Comparison of ENCODE assay signal across 33 cellular contexts in genomic region chr12:8508912-8509841, GRCh38. TPM values are rescaled to one million over a fixed set of nuclear protein-coding genes. Genes with fewer than 3 reads are reported as not detected.
A peak's percentile ranks its signal among the peaks of the same experiment; 100 is the strongest.
DNase-seq lines count a peak whose midpoint lies in the region; ATAC-seq, FAIRE-seq and TF ChIP-seq lines count a peak whose summit lies in the region.
"Had no signal": no experiment of that assay in that cellular context is flagged by ENCODE, and none has a peak within 500 bp of the region (broad histone marks: within the 10 kb centered on the region; RNA-seq: fewer than 3 reads in every experiment).

No MANE protein-coding gene starts in this region.

- no peak overlapping the region for H3K4ac ChIP-seq in H1 (replicated peaks; ENCODE audit: insufficient read length, low read depth, low read length)

- H3K79me1 ChIP-seq in H1 (ENCODE audit: low read depth, low read length): no peaks in the 10 kb centered on the region

- peak overlapping the region; percentile 88 for H2AFZ ChIP-seq in GM23338
- H2AFZ ChIP-seq in H1 (ENCODE audit: low read length): peak overlapping the region; percentile 82; the same call in 1 of the 2 replicates

- H3K23ac ChIP-seq in H1 (ENCODE audit: insufficient read length): no peak overlapping the region

- no peak overlapping the region for H3K27ac Mint-ChIP-seq in GM23338
- peak overlapping the region; percentile 20 for H3K27ac Mint-ChIP-seq in stimulated activated naive B cell treated with anti-CD40 and anti-IgM and Interleukin-4, amounts not matched to agents 10 μg/mL and 1 μg/mL and 100 μg/mL, for 72 hours
- no peak overlapping the region for H3K27ac Mint-ChIP-seq in activated CD4-positive, alpha-beta T cell treated with anti-CD3 and anti-CD28 coated beads, Interleukin-2, amount 10 ng/mL, durations not matched to agents 7 days and 5 days
- H3K27ac Mint-ChIP-seq: activated naive CD8-positive, alpha-beta T cell treated with anti-CD3 and anti-CD28 coated beads, Interleukin-2, amount 50 U/mL, for 24 hours; nephron progenitor cell had no signal

- no peaks in the 10 kb centered on the region for H3K27me3 Mint-ChIP-seq in GM23338 (ENCODE audit: insufficient read depth, low read depth, poor library complexity)
- peaks cover 45 to 58% of the 10 kb centered on the region in 2 donors for H3K27me3 Mint-ChIP-seq in stimulated activated naive B cell treated with anti-CD40 and anti-IgM and Interleukin-4, amounts not matched to agents 10 μg/mL and 1 μg/mL and 100 μg/mL, for 72 hours
- H3K27me3 Mint-ChIP-seq in activated CD4-positive, alpha-beta T cell treated with anti-CD3 and anti-CD28 coated beads, Interleukin-2, amount 10 ng/mL, durations not matched to agents 7 days and 5 days: peaks cover 45% of the 10 kb centered on the region

- WGBS in H1 (ENCODE audit: extremely low coverage in 1 of 2, insufficient coverage in 1 of 2, insufficient read length in 1 of 2, insufficient replicate concordance in 2 of 2, low coverage in 1 of 2, low lambda C conversion rate in 2 of 2, missing lambda C conversion rate in 1 of 2), 2 experiments: 78% methylated on average over 12 of the region's 12 CpGs; no CpG with 5 or more reads in 1 of the 2 experiments

- TF ChIP-seq EP300 in H1 (IDR thresholded peaks at IDR 0.05; ENCODE audit: borderline replicate concordance in 1 of 2, low read depth in 2 of 2, low read length in 2 of 2): no peak

- H3K27ac ChIP-seq in GM23338 (ENCODE audit: low read depth): no peak overlapping the region
- no peak overlapping the region for H3K27ac ChIP-seq in H1 (ENCODE audit: low read depth, low read length)
- H3K27ac ChIP-seq: HL-60, lower lobe of right lung, ovary, testis had no signal

- H3K14ac ChIP-seq in H1 (ENCODE audit: insufficient read length): no peak overlapping the region

- H3K79me2 ChIP-seq in GM23338 (replicated peaks; ENCODE audit: insufficient read depth) (no peaks in the 10 kb centered on the region), H1 (ENCODE audit: control insufficient read depth in 1 of 2, insufficient read depth in 2 of 2, low read length in 2 of 2) (no peaks in the 10 kb centered on the region)

- no peaks in the 10 kb centered on the region; the same call in 2 of the 3 replicates for H3K36me3 Mint-ChIP-seq in GM23338 (ENCODE audit: low read depth)
- no peaks in the 10 kb centered on the region for H3K36me3 Mint-ChIP-seq in stimulated activated naive B cell treated with anti-CD40 and anti-IgM and Interleukin-4, amounts not matched to agents 10 μg/mL and 1 μg/mL and 100 μg/mL, for 72 hours
- no peaks in the 10 kb centered on the region for H3K36me3 Mint-ChIP-seq in activated CD4-positive, alpha-beta T cell treated with anti-CD3 and anti-CD28 coated beads, Interleukin-2, amount 10 ng/mL, durations not matched to agents 7 days and 5 days (ENCODE audit: low read depth)

- ATAC-seq in GM23338 (peak; percentile 72), HG02759 (IDR thresholded peaks at IDR 0.05; ENCODE audit: unreplicated experiment) (no peak), HG03097 (IDR thresholded peaks at IDR 0.05; ENCODE audit: low FRiP score, unreplicated experiment) (no peak)
- ATAC-seq in stimulated activated naive B cell treated with anti-CD40 and anti-IgM and Interleukin-4, amounts not matched to agents 10 μg/mL and 1 μg/mL and 100 μg/mL, for 72 hours (replicated peaks): peak; percentile 67 to 78
- ATAC-seq: activated naive CD8-positive, alpha-beta T cell treated with anti-CD3 and anti-CD28 coated beads, Interleukin-2, amount 50 U/mL, for 24 hours; esophagus mucosa; lower lobe of right lung; mucosa of descending colon; PC-3 had no signal

- H2BK120ac ChIP-seq in H1 (replicated peaks; ENCODE audit: low read depth, low read length): no peak overlapping the region

- no peaks in the 10 kb centered on the region for H3F3A ChIP-seq in GM23338 (replicated peaks; ENCODE audit: low read depth)

- H3K4me3 ChIP-seq in GM23338 (no peak overlapping the region), NB4 (ENCODE audit: low read depth, low read length) (no peak overlapping the region), H1 (ENCODE audit: extremely low read depth in 1 of 4, insufficient read depth in 2 of 4, low read depth in 3 of 4, low read length in 4 of 4) (no peak overlapping the region)
- H3K4me3 ChIP-seq: lower lobe of right lung, mucosa of descending colon, ovary, testis had no signal

- peaks cover 24% of the 10 kb centered on the region for H3K4me1 Mint-ChIP-seq in GM23338
- peaks cover 10 to 19% of the 10 kb centered on the region in 2 donors for H3K4me1 Mint-ChIP-seq in stimulated activated naive B cell treated with anti-CD40 and anti-IgM and Interleukin-4, amounts not matched to agents 10 μg/mL and 1 μg/mL and 100 μg/mL, for 72 hours
- no peaks in the 10 kb centered on the region for H3K4me1 Mint-ChIP-seq in activated CD4-positive, alpha-beta T cell treated with anti-CD3 and anti-CD28 coated beads, Interleukin-2, amount 10 ng/mL, durations not matched to agents 7 days and 5 days
- H3K4me1 Mint-ChIP-seq: activated naive CD8-positive, alpha-beta T cell treated with anti-CD3 and anti-CD28 coated beads, Interleukin-2, amount 50 U/mL, for 24 hours had no signal

- H4K20me1 ChIP-seq in GM23338 (replicated peaks; ENCODE audit: insufficient read depth) (no peaks in the 10 kb centered on the region), H1 (replicated peaks in 1 of 2; ENCODE audit: control insufficient read depth in 1 of 2, insufficient read depth in 2 of 2, low read length in 2 of 2) (no peaks in the 10 kb centered on the region)

- H3K9me3 ChIP-seq in H1 (ENCODE audit: insufficient read depth in 2 of 2, low read depth in 1 of 2, low read length in 1 of 2): no peaks in the 10 kb centered on the region
- H3K9me3 ChIP-seq: Caco-2, lower lobe of right lung, mucosa of descending colon, ovary, SK-N-SH, testis had no signal

- TF ChIP-seq CTCF in GM23338 (conservative IDR thresholded peaks at IDR 0.05; ENCODE audit: low read depth in 2 of 2) (no peak), NB4 (IDR thresholded peaks at IDR 0.05; ENCODE audit: low read depth, low read length) (no peak), H1 (IDR thresholded peaks at IDR 0.05; ENCODE audit: control extremely low read depth in 1 of 3, insufficient read depth in 1 of 3, low read depth in 1 of 3, low read length in 3 of 3) (no peak)

- POLR2A ChIA-PET in H1 (lab: Charles Lee; ENCODE audit: partially characterized antibody): no interaction called here
- POLR2A ChIA-PET in activated CD4-positive, alpha-beta T cell treated with anti-CD3 and anti-CD28 coated beads, Interleukin-2, amount 10 ng/mL, durations not matched to agents 7 days and 5 days (lab: Charles Lee): no interaction called here

- 0 out of 2 replicates have a peak, but pooled peaks cover 4% of the 10 kb centered on the region for H3K9me2 ChIP-seq in GM23338 (ENCODE audit: insufficient read depth)
- H3K9me2 ChIP-seq: SK-N-SH had no signal

- H3K36me3 ChIP-seq in GM23338 (ENCODE audit: insufficient read depth): no peaks in the 10 kb centered on the region
- H3K36me3 ChIP-seq in H1 (ENCODE audit: control insufficient read depth in 2 of 4, insufficient read depth in 4 of 4, low read length in 3 of 4): no peaks in the 10 kb centered on the region
- H3K36me3 ChIP-seq: lower lobe of right lung, ovary had no signal

- no peak for FAIRE-seq in H1 (lab: Jason Lieb, UNC)

- H2BK15ac ChIP-seq in H1 (ENCODE audit: low read length): peak overlapping the region; percentile 81; the same call in 1 of the 2 replicates

- H4K91ac ChIP-seq in H1 (replicated peaks; ENCODE audit: insufficient read length, low read length): peak overlapping the region; percentile 20

- no peak overlapping the region; the same call in 1 of the 2 replicates for H4K8ac ChIP-seq in H1 (ENCODE audit: extremely low read depth, insufficient read depth, low read length)

- no peaks in the 10 kb centered on the region for H3K23me2 ChIP-seq in H1 (ENCODE audit: low read depth, low read length)

- peak overlapping the region; percentile 77; the same call in 1 of the 2 replicates for H2BK12ac ChIP-seq in H1 (ENCODE audit: low read depth, low read length)

- no peak overlapping the region; the same call in 2 of the 3 replicates for H3K4me3 Mint-ChIP-seq in GM23338
- H3K4me3 Mint-ChIP-seq in stimulated activated naive B cell treated with anti-CD40 and anti-IgM and Interleukin-4, amounts not matched to agents 10 μg/mL and 1 μg/mL and 100 μg/mL, for 72 hours: no peak overlapping the region
- no peak overlapping the region for H3K4me3 Mint-ChIP-seq in activated CD4-positive, alpha-beta T cell treated with anti-CD3 and anti-CD28 coated beads, Interleukin-2, amount 10 ng/mL, durations not matched to agents 7 days and 5 days
- H3K4me3 Mint-ChIP-seq: activated naive CD8-positive, alpha-beta T cell treated with anti-CD3 and anti-CD28 coated beads, Interleukin-2, amount 50 U/mL, for 24 hours; CD14-positive monocyte; nephron progenitor cell had no signal

- 0 out of 7 replicates have a peak overlapping the region, but pooled peaks of 1 of the 4 experiments have one; percentile 10 for H3K9ac ChIP-seq in H1 (replicated peaks in 1 of 4; ENCODE audit: extremely low read depth in 1 of 4, low read depth in 3 of 4, low read length in 3 of 4)
- H3K9ac ChIP-seq: SK-N-SH had no signal

- peak overlapping the region; percentile 49; the same call in 1 of the 2 replicates for H2BK5ac ChIP-seq in H1 (ENCODE audit: low read depth, low read length)

- H2AK5ac ChIP-seq in H1 (ENCODE audit: low read depth, low read length): no peak overlapping the region

- peak overlapping the region; percentile 48; the same call in 1 of the 2 replicates for H3K18ac ChIP-seq in H1 (ENCODE audit: extremely low read depth, low read length)

- no peaks in the 10 kb centered on the region for H3K9me3 Mint-ChIP-seq in GM23338
- H3K9me3 Mint-ChIP-seq in stimulated activated naive B cell treated with anti-CD40 and anti-IgM and Interleukin-4, amounts not matched to agents 10 μg/mL and 1 μg/mL and 100 μg/mL, for 72 hours: no peaks in the 10 kb centered on the region
- H3K9me3 Mint-ChIP-seq in activated CD4-positive, alpha-beta T cell treated with anti-CD3 and anti-CD28 coated beads, Interleukin-2, amount 10 ng/mL, durations not matched to agents 7 days and 5 days: no peaks in the 10 kb centered on the region
- H3K9me3 Mint-ChIP-seq: activated naive CD8-positive, alpha-beta T cell treated with anti-CD3 and anti-CD28 coated beads, Interleukin-2, amount 50 U/mL, for 24 hours; nephron progenitor cell had no signal

- H3K4me1 ChIP-seq in GM23338 (ENCODE audit: insufficient read depth) (peaks cover 10% of the 10 kb centered on the region), H1 (replicated peaks in 1 of 4; ENCODE audit: control insufficient read depth in 3 of 4, insufficient read depth in 4 of 4, low read length in 3 of 4) (peaks cover 0 to 17% (median 11%) of the 10 kb centered on the region in 4 experiments; a peak in 6 of 7 replicates)
- H3K4me1 ChIP-seq: Caco-2, lower lobe of right lung, testis had no signal

- 0 out of 2 replicates have a peak overlapping the region, but pooled peaks have one; percentile 50 for H3K4me2 ChIP-seq in GM23338
- peak overlapping the region in 1 of 2 experiments; percentile 39; a peak in 2 of 4 replicates for H3K4me2 ChIP-seq in H1 (ENCODE audit: insufficient read depth in 1 of 2, low read depth in 2 of 2, low read length in 2 of 2)
- H3K4me2 ChIP-seq: SK-N-SH had no signal

- no peak overlapping the region for H4K5ac ChIP-seq in H1 (ENCODE audit: insufficient read length, low read depth, low read length)

- CTCF ChIA-PET in H1 (lab: Charles Lee; ENCODE audit: partially characterized antibody): interaction anchor here (0.8 to 1.7 kb wide), 4 partner anchors 17 to 172 kb away, joined by 3 to 7 read pairs (median 3); no protein-coding TSS in a partner anchor
- CTCF ChIA-PET in activated CD4-positive, alpha-beta T cell treated with anti-CD3 and anti-CD28 coated beads, Interleukin-2, amount 10 ng/mL, durations not matched to agents 7 days and 5 days (lab: Charles Lee): interaction anchor here (0.6 kb wide), 1 partner anchor 915 kb away, joined by 3 read pairs; no protein-coding TSS in a partner anchor

- no peak for TF ChIP-seq RAD21 in H1 (IDR thresholded peaks at IDR 0.05 in 1 of 2, conservative IDR thresholded peaks at IDR 0.05 in 1 of 2; ENCODE audit: low read depth in 2 of 2, low read length in 2 of 2)

- H3K56ac ChIP-seq in H1 (replicated peaks; ENCODE audit: insufficient read length, low read depth, low read length): no peak overlapping the region

- DNase-seq in GM23338 (ENCODE audit: low spot score) (peak; percentile 26), NB4 (ENCODE audit: low read depth) (peak; percentile 77), H1 (ENCODE audit: low read depth in 1 of 2, low spot score in 2 of 2) (no peak), NCI-H526 treated with DMSO at 0.1 percent for 48 hours (lab: John Stamatoyannopoulos, UW) (no peak)
- peak; percentile 13 for DNase-seq in stimulated activated naive B cell treated with anti-CD40 and anti-IgM and Interleukin-4, amounts not matched to agents 10 μg/mL and 1 μg/mL and 100 μg/mL, for 72 hours
- no peak for DNase-seq in activated CD4-positive, alpha-beta T cell treated with anti-CD3 and anti-CD28 coated beads, Interleukin-2, amount 10 ng/mL, durations not matched to agents 7 days and 5 days
- DNase-seq: activated CD4-positive, alpha-beta T cell treated with anti-CD3 and anti-CD28 coated beads, Interleukin-2, amount 50 U/mL, for 48 hours; activated naive CD4-positive, alpha-beta T cell; activated naive CD8-positive, alpha-beta T cell treated with anti-CD3 and anti-CD28 coated beads, Interleukin-2, amount 50 U/mL, for 24 hours; Caco-2; caudate nucleus; DMS79; foreskin fibroblast; GDM1; Kasumi-1; lower lobe of right lung; mucosa of descending colon; NCI-H1048; nephron progenitor cell; ovary; PC-3; SK-N-SH; stimulated activated naive CD4-positive, alpha-beta T cell treated with Interleukin-2 at 50 U/mL for 16 hours; testis had no signal

- TF ChIP-seq POLR2A in NB4 (IDR thresholded peaks at IDR 0.05; ENCODE audit: extremely low read depth, insufficient read length): no peak
- no peak for TF ChIP-seq POLR2A in H1 (IDR thresholded peaks at IDR 0.05; ENCODE audit: control extremely low read depth in 1 of 2, low read depth in 2 of 2, low read length in 2 of 2)

- no peaks in the 10 kb centered on the region for H3K27me3 ChIP-seq in GM23338 (ENCODE audit: insufficient read depth)
- no peaks in the 10 kb centered on the region for H3K27me3 ChIP-seq in H1 (replicated peaks in 1 of 4; ENCODE audit: control insufficient read depth in 3 of 4, extremely low read depth in 1 of 4, insufficient read depth in 3 of 4, low read length in 3 of 4)
- H3K27me3 ChIP-seq: ovary, testis had no signal

- peak overlapping the region; percentile 66; the same call in 1 of the 2 replicates for H2BK20ac ChIP-seq in H1 (ENCODE audit: low read length)

RNA-seq across cellular contexts. Expression of gene CLEC4D, which starts 4.1 kb away (rescaled TPM):
- total RNA-seq in GM23338 (2014; rRNA removed; shearing (Covaris generic)): 0.90 TPM in 1 of 2 replicates, not detected in the other
- 0.17 and 0.24 TPM in 2 replicates for polyA plus RNA-seq in GM23338 (2016; fragmentation: Nextera tagmentation; extraction: Ambion mirVana)
- total RNA-seq in H1 (2021; fragmentation: NEBNext Ultra II Directional; extraction: Animal tissue kit (Norgen Biotek cat#: 25700)): not detected in 2 replicates
- polyA plus RNA-seq in H1 (2011; rRNA removed): 0.03 and 0.14 TPM in 2 replicates
- 0.18 TPM for polyA plus RNA-seq in H1 (2011; cell fraction: cytosol; rRNA removed)
- 0.43 TPM for polyA plus RNA-seq in H1 (2011; cell fraction: nucleus; rRNA removed)
- 0.13 to 0.55 TPM (median 0.23 TPM) in 3 of 4 replicates, not detected in the other for polyA plus RNA-seq in H1 (2012, experiment 1 of 2)
- polyA plus RNA-seq in H1 (2012, experiment 2 of 2): not detected
- polyA plus RNA-seq in H1 (2013, experiment 1 of 2): 0.20 TPM
- polyA plus RNA-seq in H1 (2013, experiment 2 of 2): 0.11 TPM
- 0.10 and 0.16 TPM in 2 replicates for polyA minus RNA-seq in H1 (2011; rRNA and poly(A)+ RNA removed)
- not detected for polyA minus RNA-seq in H1 (2011; cell fraction: cytosol; rRNA and poly(A)+ RNA removed)
- polyA minus RNA-seq in H1 (2011; cell fraction: nucleus; rRNA and poly(A)+ RNA removed): not detected
- total RNA-seq in activated CD4-positive, alpha-beta T cell treated with anti-CD3 and anti-CD28 coated beads, Interleukin-2, amount 10 ng/mL, durations not matched to agents 7 days and 5 days: not detected
- total RNA-seq: Caco-2; H4; NCI-H460; PC-3; T-helper 1 cell treated with Interleukin-12 subunit alpha and Interleukin-12 subunit beta and Interleukin-4 antibody, amounts not matched to agents 30 ng/mL and 1 ng/mL, for 36 hours had no signal
- polyA plus RNA-seq: SK-N-SH had no signal

RNA-seq across cellular contexts. Expression of gene CLEC4E, which starts 31.5 kb away (rescaled TPM):
- not detected in 2 replicates for total RNA-seq in GM23338 (2014; rRNA removed; shearing (Covaris generic))
- not detected in 2 replicates for polyA plus RNA-seq in GM23338 (2016; fragmentation: Nextera tagmentation; extraction: Ambion mirVana)
- not detected in 2 replicates for total RNA-seq in H1 (2021; fragmentation: NEBNext Ultra II Directional; extraction: Animal tissue kit (Norgen Biotek cat#: 25700))
- 0.03 TPM in 1 of 2 replicates, not detected in the other for polyA plus RNA-seq in H1 (2011; rRNA removed)
- polyA plus RNA-seq in H1 (2011; cell fraction: cytosol; rRNA removed): not detected
- polyA plus RNA-seq in H1 (2011; cell fraction: nucleus; rRNA removed): not detected
- not detected in 4 replicates for polyA plus RNA-seq in H1 (2012, experiment 1 of 2)
- polyA plus RNA-seq in H1 (2012, experiment 2 of 2): not detected
- not detected for polyA plus RNA-seq in H1 (2013, experiment 1 of 2)
- not detected for polyA plus RNA-seq in H1 (2013, experiment 2 of 2)
- polyA minus RNA-seq in H1 (2011; rRNA and poly(A)+ RNA removed): not detected in 2 replicates
- not detected for polyA minus RNA-seq in H1 (2011; cell fraction: cytosol; rRNA and poly(A)+ RNA removed)
- polyA minus RNA-seq in H1 (2011; cell fraction: nucleus; rRNA and poly(A)+ RNA removed): not detected
- not detected for total RNA-seq in activated CD4-positive, alpha-beta T cell treated with anti-CD3 and anti-CD28 coated beads, Interleukin-2, amount 10 ng/mL, durations not matched to agents 7 days and 5 days
- total RNA-seq: Caco-2; esophagus mucosa; H4; NCI-H460; PC-3; T-helper 1 cell treated with Interleukin-12 subunit alpha and Interleukin-12 subunit beta and Interleukin-4 antibody, amounts not matched to agents 30 ng/mL and 1 ng/mL, for 36 hours; urinary bladder had no signal
- polyA plus RNA-seq: SK-N-SH had no signal

RNA-seq across cellular contexts. Expression of gene CLEC6A, which starts 53.4 kb away (rescaled TPM):
- total RNA-seq in GM23338 (2014; rRNA removed; shearing (Covaris generic)): 0.19 TPM in 1 of 2 replicates, not detected in the other
- polyA plus RNA-seq in GM23338 (2016; fragmentation: Nextera tagmentation; extraction: Ambion mirVana): 0.21 TPM in 1 of 2 replicates, not detected in the other
- total RNA-seq in H1 (2021; fragmentation: NEBNext Ultra II Directional; extraction: Animal tissue kit (Norgen Biotek cat#: 25700)): not detected in 2 replicates
- polyA plus RNA-seq in H1 (2011; rRNA removed): not detected in 2 replicates
- not detected for polyA plus RNA-seq in H1 (2011; cell fraction: cytosol; rRNA removed)
- polyA plus RNA-seq in H1 (2011; cell fraction: nucleus; rRNA removed): not detected
- polyA plus RNA-seq in H1 (2012, experiment 1 of 2): not detected in 4 replicates
- not detected for polyA plus RNA-seq in H1 (2012, experiment 2 of 2)
- 0.10 TPM for polyA plus RNA-seq in H1 (2013, experiment 1 of 2)
- polyA plus RNA-seq in H1 (2013, experiment 2 of 2): 0.06 TPM
- 0.10 TPM in 1 of 2 replicates, not detected in the other for polyA minus RNA-seq in H1 (2011; rRNA and poly(A)+ RNA removed)
- polyA minus RNA-seq in H1 (2011; cell fraction: cytosol; rRNA and poly(A)+ RNA removed): not detected
- polyA minus RNA-seq in H1 (2011; cell fraction: nucleus; rRNA and poly(A)+ RNA removed): 0.70 TPM
- total RNA-seq in activated CD4-positive, alpha-beta T cell treated with anti-CD3 and anti-CD28 coated beads, Interleukin-2, amount 10 ng/mL, durations not matched to agents 7 days and 5 days: not detected
- total RNA-seq: Caco-2; esophagus mucosa; H4; mucosa of descending colon; NCI-H460; PC-3; T-helper 1 cell treated with Interleukin-12 subunit alpha and Interleukin-12 subunit beta and Interleukin-4 antibody, amounts not matched to agents 30 ng/mL and 1 ng/mL, for 36 hours; testis; urinary bladder had no signal
- polyA plus RNA-seq: ovary, SK-N-SH, urinary bladder had no signal

Comparison
In these comparisons a context has a peak if more than half of its experiments do, and no peak if none do; other contexts are left out.
1. ATAC-seq: peak in GM23338 (single experiment) and stimulated activated naive B cell treated with anti-CD40 and anti-IgM and Interleukin-4, amounts not matched to agents 10 μg/mL and 1 μg/mL and 100 μg/mL, for 72 hours (2 of 2); none in HG02759 (single experiment) and HG03097 (single experiment).
2. DNase-seq: peak in GM23338 (single experiment), NB4 (single experiment) and stimulated activated naive B cell treated with anti-CD40 and anti-IgM and Interleukin-4, amounts not matched to agents 10 μg/mL and 1 μg/mL and 100 μg/mL, for 72 hours (single experiment); none in H1 (0 of 2), NCI-H526 treated with DMSO at 0.1 percent for 48 hours (single experiment) and activated CD4-positive, alpha-beta T cell treated with anti-CD3 and anti-CD28 coated beads, Interleukin-2, amount 10 ng/mL, durations not matched to agents 7 days and 5 days (single experiment).